8 cellular contexts compared by ENCODE assay signal in genomic region chr11:45885274-45885920, GRCh38. TPM values are rescaled to one million over a fixed set of nuclear protein-coding genes. Genes with fewer than 3 reads are reported as not detected.
DNase-seq lines count a peak whose midpoint lies in the region; ATAC-seq and TF ChIP-seq lines count a peak whose summit lies in the region.

Gene MAPK8IP1, plus strand, starts transcription at chr11:45885651. Its CDS starts 170 bp downstream, at chr11:45885821.

- H2BK5ac ChIP-seq in trophoblast cell (ENCODE audit: low read depth, low read length, poor library complexity), result no peak within 1 kb of the TSS

- H2AFZ ChIP-seq in trophoblast cell (ENCODE audit: insufficient read depth, low read length, poor library complexity), result no peak within 1 kb of the TSS

- no peaks in the 10 kb centered on the region for H3K79me1 ChIP-seq in trophoblast cell (ENCODE audit: low read length)

- no peak within 1 kb of the TSS for H4K91ac ChIP-seq in trophoblast cell (ENCODE audit: low read depth, low read length)

- H3K79me2 ChIP-seq in trophoblast cell (ENCODE audit: control insufficient read depth, insufficient read depth, low read length, poor library complexity), result no peaks in the 10 kb centered on the region

- TF ChIP-seq CTCF in AG04449 (IDR thresholded peaks at IDR 0.05; ENCODE audit: insufficient read depth, low read length, missing control alignments) (no peak), RWPE2 (IDR thresholded peaks at IDR 0.05; ENCODE audit: poor library complexity, severe bottlenecking) (no peak), cardiac muscle cell (IDR thresholded peaks at IDR 0.05; ENCODE audit: low read depth, low read length) (no peak)

- intact Hi-C loops in activated naive CD4-positive, alpha-beta T cell treated with anti-CD3 and anti-CD28 coated beads for 36 hours (cut with micrococcal nuclease), result loop anchor here (1.0 kb wide), 4 partner anchors 14 to 235 kb away; partner anchors contain the start of genes CRY2 and PEX16

- H4K8ac ChIP-seq in trophoblast cell (ENCODE audit: low read depth, low read length), result no peak within 1 kb of the TSS

- H3K4ac ChIP-seq in trophoblast cell (ENCODE audit: low read depth, low read length), result no peak within 1 kb of the TSS

- CTCF ChIA-PET in AG04449 (lab: Yijun Ruan, JAX), result no interaction called here
- CTCF ChIA-PET in activated naive CD4-positive, alpha-beta T cell treated with anti-CD3 and anti-CD28 coated beads for 36 hours (lab: Charles Lee), result no interaction called here

- H3K4me1 ChIP-seq in HUES48 (ENCODE audit: control insufficient read depth, insufficient read depth, low read length) (peaks cover 7% of the 10 kb centered on the region), RWPE2 (ENCODE audit: insufficient read depth, poor library complexity, severe bottlenecking) (peaks cover 4% of the 10 kb centered on the region), cardiac muscle cell (ENCODE audit: low read depth) (no peaks in the 10 kb centered on the region), trophoblast cell (ENCODE audit: control insufficient read depth in 1 of 2, insufficient read depth in 2 of 2, low read length in 2 of 2) (peaks cover 4 to 7% of the 10 kb centered on the region in 2 experiments)

- peaks cover 12% of the 10 kb centered on the region; the same call in 1 of the 2 replicates for H3K36me3 ChIP-seq in HUES48 (ENCODE audit: control insufficient read depth, insufficient read depth, low read length)
- peaks cover 6% of the 10 kb centered on the region; the same call in 1 of the 2 replicates for H3K36me3 ChIP-seq in RWPE2 (ENCODE audit: low read depth)
- H3K36me3 ChIP-seq in cardiac muscle cell, result peaks cover 8% of the 10 kb centered on the region
- peaks cover 4 to 14% of the 10 kb centered on the region in 2 experiments for H3K36me3 ChIP-seq in trophoblast cell (ENCODE audit: control insufficient read depth in 1 of 2, insufficient read depth in 2 of 2, low read length in 2 of 2)

- H3K9me3 Mint-ChIP-seq in activated naive CD4-positive, alpha-beta T cell treated with anti-CD3 and anti-CD28 coated beads for 36 hours, result no peaks in the 10 kb centered on the region

- ATAC-seq in GM19025 (IDR thresholded peaks at IDR 0.05; ENCODE audit: low read depth, unreplicated experiment) (peak; percentile 71), RWPE2 (ENCODE audit: low read depth) (peak; percentile 69), GM18520 (IDR thresholded peaks at IDR 0.05; ENCODE audit: unreplicated experiment) (no peak)

- POLR2A ChIA-PET in AG04449 (lab: Yijun Ruan, JAX), result no interaction called here

- H3K27ac ChIP-seq in HUES48 (ENCODE audit: low read depth, low read length), result no peak within 1 kb of the TSS
- H3K27ac ChIP-seq in RWPE2 (ENCODE audit: poor library complexity, severe bottlenecking), result no peak within 1 kb of the TSS
- no peak within 1 kb of the TSS for H3K27ac ChIP-seq in cardiac muscle cell
- no peak within 1 kb of the TSS for H3K27ac ChIP-seq in trophoblast cell (ENCODE audit: low read depth, low read length)

- no peak within 1 kb of the TSS for H3K27ac Mint-ChIP-seq in activated naive CD4-positive, alpha-beta T cell treated with anti-CD3 and anti-CD28 coated beads for 36 hours

- H3K4me3 Mint-ChIP-seq in activated naive CD4-positive, alpha-beta T cell treated with anti-CD3 and anti-CD28 coated beads for 36 hours, result peak within 1 kb of the TSS; percentile 56

- H3K18ac ChIP-seq in trophoblast cell (ENCODE audit: low read length), result no peak within 1 kb of the TSS

- H3K36me3 Mint-ChIP-seq in activated naive CD4-positive, alpha-beta T cell treated with anti-CD3 and anti-CD28 coated beads for 36 hours (ENCODE audit: low read depth), result peaks cover 7% of the 10 kb centered on the region

- no peak within 1 kb of the TSS for H2BK120ac ChIP-seq in trophoblast cell (ENCODE audit: insufficient read depth, low read length, poor library complexity)

- H4K12ac ChIP-seq in trophoblast cell (ENCODE audit: low read depth, low read length), result no peak within 1 kb of the TSS

- H3K14ac ChIP-seq in trophoblast cell (ENCODE audit: low read length), result no peak within 1 kb of the TSS

- H3K23ac ChIP-seq in trophoblast cell (ENCODE audit: low read length), result no peak within 1 kb of the TSS

- H2BK12ac ChIP-seq in trophoblast cell (ENCODE audit: low read length), result no peak within 1 kb of the TSS

- WGBS in trophoblast cell (ENCODE audit: extremely low coverage, insufficient coverage, insufficient read length), result no CpG with 5 or more reads among the region's 73 CpGs

- H2AK5ac ChIP-seq in trophoblast cell (ENCODE audit: low read length), result no peak within 1 kb of the TSS

- peak within 1 kb of the TSS; percentile 90 for H3K4me2 ChIP-seq in trophoblast cell (ENCODE audit: low read length)

- H3K9me3 ChIP-seq in HUES48 (ENCODE audit: control insufficient read depth, insufficient read depth, low read length), result no peaks in the 10 kb centered on the region
- H3K9me3 ChIP-seq in RWPE2 (ENCODE audit: severe bottlenecking), result no peaks in the 10 kb centered on the region
- no peaks in the 10 kb centered on the region for H3K9me3 ChIP-seq in cardiac muscle cell (ENCODE audit: low read depth)
- peaks cover 2% of the 10 kb centered on the region for H3K9me3 ChIP-seq in trophoblast cell (ENCODE audit: insufficient read depth, low read depth, low read length)

- peaks cover 6% of the 10 kb centered on the region for H3K4me1 Mint-ChIP-seq in activated naive CD4-positive, alpha-beta T cell treated with anti-CD3 and anti-CD28 coated beads for 36 hours (ENCODE audit: low read depth)

- H3K4me3 ChIP-seq in AG04449 (ENCODE audit: low read depth, low read length) (peak within 1 kb of the TSS; percentile 48), HUES48 (ENCODE audit: low read depth, low read length) (peak within 1 kb of the TSS; percentile 78), RWPE2 (ENCODE audit: severe bottlenecking) (peak within 1 kb of the TSS; percentile 71), cardiac muscle cell (peak within 1 kb of the TSS; percentile 63), trophoblast cell (ENCODE audit: low read depth, low read length) (peak within 1 kb of the TSS; percentile 74)

- peaks cover under 1% of the 10 kb centered on the region for H3K27me3 Mint-ChIP-seq in activated naive CD4-positive, alpha-beta T cell treated with anti-CD3 and anti-CD28 coated beads for 36 hours (ENCODE audit: low read depth)

- H3K27me3 ChIP-seq in HUES48 (ENCODE audit: control insufficient read depth, insufficient read depth, low read length) (peaks cover 4% of the 10 kb centered on the region; the same call in 1 of the 2 replicates), RWPE2 (ENCODE audit: insufficient read depth, poor library complexity, severe bottlenecking) (no peaks in the 10 kb centered on the region), cardiac muscle cell (peaks cover 30% of the 10 kb centered on the region), trophoblast cell (ENCODE audit: insufficient read depth, low read length) (peaks cover 9% of the 10 kb centered on the region)

- H3K9ac ChIP-seq in HUES48 (ENCODE audit: low read depth, low read length), result no peak within 1 kb of the TSS; the same call in 1 of the 2 replicates
- no peak within 1 kb of the TSS for H3K9ac ChIP-seq in trophoblast cell (ENCODE audit: low read length)

- DNase-seq in AG04449 (ENCODE audit: low read depth, low spot score) (no peak), RWPE2 (ENCODE audit: low spot score) (no peak), cardiac muscle cell (ENCODE audit: low read depth in 1 of 2, low spot score in 1 of 2) (peak; percentile 43 to 80), trophoblast cell (peak in 1 of 2 donors; percentile 57)
- peak; percentile 40 for DNase-seq in activated naive CD4-positive, alpha-beta T cell treated with anti-CD3 and anti-CD28 coated beads for 36 hours

RNA-seq across cellular contexts. Expression of gene MAPK8IP1, which starts in this region (rescaled TPM):
- under 1 TPM; 0.22 to 0.57 TPM for total RNA-seq in activated naive CD4-positive, alpha-beta T cell treated with anti-CD3 and anti-CD28 coated beads for 36 hours
- 12.6 and 19.1 TPM in 2 replicates for total RNA-seq in cardiac muscle cell
- 3.9 and 7.4 TPM in 2 replicates for polyA plus RNA-seq in cardiac muscle cell
- 7.4 and 8.1 TPM in 2 replicates for polyA plus RNA-seq in trophoblast cell (2013)

Comparison
In these comparisons a context has a peak if more than half of its experiments do, and no peak if none do; other contexts are left out.
1. Peak in DNase-seq in activated naive CD4-positive, alpha-beta T cell treated with anti-CD3 and anti-CD28 coated beads for 36 hours; RNA of the gene not detected or under 1 TPM.
2. DNase-seq: peak in cardiac muscle cell (2 of 2); none in AG04449 (single experiment) and RWPE2 (single experiment).
3. Peak in every context shown above with its lines, with median percentiles within 50 percentile points of each other: H3K4me3 ChIP-seq.